Comparison of ENCODE assay signal across 10 cellular contexts in genomic region chr4:113293043-113293560, GRCh38.
A peak's percentile ranks its signal among the peaks of the same experiment; 100 is the strongest.
DNase-seq lines count a peak whose midpoint lies in the region; ATAC-seq and TF ChIP-seq lines count a peak whose summit lies in the region.
"Had no signal": no experiment of that assay in that cellular context is flagged by ENCODE, and none has a peak within 500 bp of the region (broad histone marks: within the 10 kb centered on the region; RNA-seq: fewer than 3 reads in every experiment).

No MANE protein-coding gene starts in this region.

- no peak for ATAC-seq in HG03571 (IDR thresholded peaks at IDR 0.05; ENCODE audit: unreplicated experiment)

- H3K27me3 ChIP-seq in iPS-18a (ENCODE audit: control insufficient read depth, insufficient read depth, low read length) (no peaks in the 10 kb centered on the region), sigmoid colon (no peaks in the 10 kb centered on the region)

- intact Hi-C loops in sigmoid colon (cut with DNase I) = no loop called here

- peaks cover 9% of the 10 kb centered on the region for H3K36me3 ChIP-seq in iPS-18a (ENCODE audit: control insufficient read depth, low read depth, low read length)
- no peaks in the 10 kb centered on the region for H3K36me3 ChIP-seq in sigmoid colon

- H3K9me3 ChIP-seq in iPS-18a (ENCODE audit: control insufficient read depth, low read depth, low read length) (no peaks in the 10 kb centered on the region), sigmoid colon (no peaks in the 10 kb centered on the region)
- H3K9me3 ChIP-seq: SK-N-SH had no signal

- peak overlapping the region; percentile 60 for H3K9ac ChIP-seq in iPS-18a (ENCODE audit: low read length)
- H3K9ac ChIP-seq: SK-N-SH had no signal

- DNase-seq in EL (peak; percentile 10), cardiac fibroblast (ENCODE audit: low read depth in 2 of 2) (peak; percentile 59 to 82), sigmoid colon (peak; percentile 65), mesenteric fat pad (ENCODE audit: low spot score) (no peak), NCI-H1105 treated with DMSO at 0.1 percent for 48 hours (lab: John Stamatoyannopoulos, UW) (no peak), activated T-cell treated with anti-CD3 and anti-CD28 coated beads for 4 hours (no peak)
- DNase-seq: NCI-H1092, SK-N-SH had no signal

- H3K4me1 ChIP-seq in iPS-18a (ENCODE audit: control insufficient read depth, low read depth, low read length) (peaks cover 63% of the 10 kb centered on the region), sigmoid colon (peaks cover 0 to 68% (median 41%) of the 10 kb centered on the region in 4 donors)

- WGBS in sigmoid colon, 2 donors = 72 to 81% methylated on average over 9 of the region's 9 CpGs

- TF ChIP-seq EP300 in sigmoid colon (IDR thresholded peaks at IDR 0.05) = no peak

- TF ChIP-seq CTCF in cardiac fibroblast (IDR thresholded peaks at IDR 0.05; ENCODE audit: low read depth, low read length) = no peak
- no peak for TF ChIP-seq CTCF in sigmoid colon (IDR thresholded peaks at IDR 0.05)

- H3K4me3 ChIP-seq in cardiac fibroblast (replicated peaks in 1 of 2; ENCODE audit: low read depth in 2 of 2, low read length in 2 of 2) (peak overlapping the region in 1 of 2 donors; percentile 26), iPS-18a (ENCODE audit: low read length) (peak overlapping the region; percentile 58), sigmoid colon (peak overlapping the region in 3 of 4 donors; percentile 31 to 37 (median 37))

- H3K27ac ChIP-seq in iPS-18a (ENCODE audit: low read length) = peak overlapping the region; percentile 84
- peak overlapping the region; percentile 80 to 87 (median 80) for H3K27ac ChIP-seq in sigmoid colon

- no peak for TF ChIP-seq POLR2A in sigmoid colon (IDR thresholded peaks at IDR 0.05)

Comparison
In these comparisons a context has a peak if more than half of its experiments do, and no peak if none do; other contexts are left out.
1. DNase-seq: peak in EL (single experiment), cardiac fibroblast (2 of 2) and sigmoid colon (single experiment); none in mesenteric fat pad (single experiment), NCI-H1105 treated with DMSO at 0.1 percent for 48 hours (single experiment) and activated T-cell treated with anti-CD3 and anti-CD28 coated beads for 4 hours (single experiment).